Comparison of ENCODE assay signal across 16 cellular contexts in the genomic region with DNA sequence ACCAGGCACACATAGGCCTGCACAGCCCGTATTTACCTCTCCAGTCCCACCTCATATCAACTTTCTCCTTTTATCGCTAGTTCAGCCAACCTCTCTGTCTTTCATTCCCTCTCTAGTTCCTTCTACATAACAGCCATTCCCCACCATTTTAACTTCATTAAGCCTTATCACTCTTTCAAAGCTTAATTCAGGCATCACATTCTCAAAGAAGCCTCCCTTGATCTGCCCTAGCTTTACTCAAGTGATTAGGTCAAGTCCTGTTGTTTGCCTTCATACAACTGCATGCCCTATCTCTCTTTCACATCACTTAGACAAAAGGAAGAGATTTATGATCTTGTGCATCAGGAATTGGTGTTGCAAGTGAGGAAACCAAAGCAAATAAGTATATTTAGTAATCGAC.
DNase-seq lines count a peak whose midpoint lies in the region; ATAC-seq, FAIRE-seq and TF ChIP-seq lines count a peak whose summit lies in the region.
"Had no signal": no experiment of that assay in that cellular context is flagged by ENCODE, and none has a peak within 500 bp of the region (broad histone marks: within the 10 kb centered on the region; RNA-seq: fewer than 3 reads in every experiment).

No MANE protein-coding gene starts in this region.

- no peaks in the 10 kb centered on the region for H4K20me1 ChIP-seq in H1 (replicated peaks in 1 of 2; ENCODE audit: control insufficient read depth in 1 of 2, insufficient read depth in 2 of 2, low read length in 2 of 2)
- H4K20me1 ChIP-seq: BLaER1 had no signal

- peak overlapping the region in 2 of 3 experiments; percentile 26 to 30 for H3K27ac Mint-ChIP-seq in nephron
- H3K27ac Mint-ChIP-seq: CD4-positive, alpha-beta memory T cell had no signal

- H3K14ac ChIP-seq in H1 (ENCODE audit: insufficient read length) = no peak overlapping the region

- H3K79me1 ChIP-seq in H1 (ENCODE audit: low read depth, low read length) = no peaks in the 10 kb centered on the region

- H3K4me1 Mint-ChIP-seq in nephron = peaks cover 11% of the 10 kb centered on the region
- H3K4me1 Mint-ChIP-seq: CD14-positive monocyte; CD4-positive, alpha-beta memory T cell had no signal

- H3K27me3 Mint-ChIP-seq in nephron (ENCODE audit: low read depth) = no peaks in the 10 kb centered on the region
- H3K27me3 Mint-ChIP-seq: CD4-positive, alpha-beta memory T cell had no signal

- H2BK5ac ChIP-seq in H1 (ENCODE audit: low read depth, low read length) = no peak overlapping the region

- no peaks in the 10 kb centered on the region for H3K23me2 ChIP-seq in H1 (ENCODE audit: low read depth, low read length)

- no peak overlapping the region for H4K5ac ChIP-seq in H1 (ENCODE audit: insufficient read length, low read depth, low read length)

- no peaks in the 10 kb centered on the region for H3K27me3 ChIP-seq in H1 (replicated peaks in 1 of 4; ENCODE audit: control insufficient read depth in 3 of 4, extremely low read depth in 1 of 4, insufficient read depth in 3 of 4, low read length in 3 of 4)
- no peaks in the 10 kb centered on the region for H3K27me3 ChIP-seq in upper lobe of right lung
- H3K27me3 ChIP-seq: BLaER1 had no signal

- no peak overlapping the region for H3K4ac ChIP-seq in H1 (replicated peaks; ENCODE audit: insufficient read length, low read depth, low read length)

- TF ChIP-seq RAD21 in H1 (IDR thresholded peaks at IDR 0.05 in 1 of 2, conservative IDR thresholded peaks at IDR 0.05 in 1 of 2; ENCODE audit: low read depth in 2 of 2, low read length in 2 of 2) = no peak

- H3K56ac ChIP-seq in H1 (replicated peaks; ENCODE audit: insufficient read length, low read depth, low read length) = no peak overlapping the region

- H3K4me1 ChIP-seq in H1 (replicated peaks in 1 of 4; ENCODE audit: control insufficient read depth in 3 of 4, insufficient read depth in 4 of 4, low read length in 3 of 4) (no peaks in the 10 kb centered on the region), upper lobe of right lung (no peaks in the 10 kb centered on the region)

- H3K4me2 ChIP-seq in H1 (ENCODE audit: insufficient read depth in 1 of 2, low read depth in 2 of 2, low read length in 2 of 2) = no peak overlapping the region
- H3K4me2 ChIP-seq: BLaER1 had no signal

- no peak overlapping the region for H2BK12ac ChIP-seq in H1 (ENCODE audit: low read depth, low read length)

- no peak overlapping the region for H3K4me3 Mint-ChIP-seq in nephron
- H3K4me3 Mint-ChIP-seq: CD14-positive monocyte; CD4-positive, alpha-beta memory T cell had no signal

- H3K4me3 ChIP-seq in H1 (ENCODE audit: extremely low read depth in 1 of 4, insufficient read depth in 2 of 4, low read depth in 3 of 4, low read length in 4 of 4) = no peak overlapping the region
- no peak overlapping the region for H3K4me3 ChIP-seq in upper lobe of right lung
- H3K4me3 ChIP-seq: BLaER1, GM12878, HAP-1 had no signal

- peak overlapping the region; percentile 63; the same call in 1 of the 2 replicates for H2AFZ ChIP-seq in H1 (ENCODE audit: low read length)

- no peaks in the 10 kb centered on the region for H3K79me2 ChIP-seq in H1 (ENCODE audit: control insufficient read depth in 1 of 2, insufficient read depth in 2 of 2, low read length in 2 of 2)

- POLR2A ChIA-PET in H1 (lab: Charles Lee; ENCODE audit: partially characterized antibody) = interaction anchor here (3.0 kb wide), 1 partner anchor 10 kb away, joined by 11 read pairs; no protein-coding TSS in a partner anchor

- peaks cover 25% of the 10 kb centered on the region for H3K9me3 Mint-ChIP-seq in nephron

- 89% methylated on average over 3 of the region's 3 CpGs; no CpG with 5 or more reads in 1 of the 2 experiments for WGBS in H1 (ENCODE audit: extremely low coverage in 1 of 2, insufficient coverage in 1 of 2, insufficient read length in 1 of 2, insufficient replicate concordance in 2 of 2, low coverage in 1 of 2, low lambda C conversion rate in 2 of 2, missing lambda C conversion rate in 1 of 2), 2 experiments

- peak; percentile 5 for DNase-seq in NCI-H510A treated with DMSO at 0.1 percent for 48 hours (lab: John Stamatoyannopoulos, UW)
- DNase-seq in NCI-H510A (lab: John Stamatoyannopoulos, UW) = no peak
- DNase-seq in H1 (ENCODE audit: low read depth in 1 of 2, low spot score in 2 of 2) = no peak
- no peak for DNase-seq in upper lobe of right lung
- DNase-seq in DMS79 (lab: John Stamatoyannopoulos, UW) = no peak
- DNase-seq: 8988T; CD4-positive, alpha-beta memory T cell; DND-41; EL had no signal

- intact Hi-C loops in upper lobe of right lung (cut with DNase I) = no loop called here

- no peak overlapping the region for H2AK5ac ChIP-seq in H1 (ENCODE audit: low read depth, low read length)

- H4K8ac ChIP-seq in H1 (ENCODE audit: extremely low read depth, insufficient read depth, low read length) = no peak overlapping the region

- no peak overlapping the region for H2BK120ac ChIP-seq in H1 (replicated peaks; ENCODE audit: low read depth, low read length)

- H4K91ac ChIP-seq in H1 (replicated peaks; ENCODE audit: insufficient read length, low read length) = no peak overlapping the region

- no peak overlapping the region for H2BK20ac ChIP-seq in H1 (ENCODE audit: low read length)

- no peak for ATAC-seq in upper lobe of right lung
- no peak for ATAC-seq in HG03139 (IDR thresholded peaks at IDR 0.05; ENCODE audit: unreplicated experiment)
- ATAC-seq: GM12878 had no signal

- no peaks in the 10 kb centered on the region; a peak in 1 of 4 replicates for H3K9me3 ChIP-seq in H1 (ENCODE audit: insufficient read depth in 2 of 2, low read depth in 1 of 2, low read length in 1 of 2)
- H3K9me3 ChIP-seq in upper lobe of right lung = no peaks in the 10 kb centered on the region
- H3K9me3 ChIP-seq: HAP-1 had no signal

- H3K23ac ChIP-seq in H1 (ENCODE audit: insufficient read length) = no peak overlapping the region

- no peak overlapping the region for H3K18ac ChIP-seq in H1 (ENCODE audit: extremely low read depth, low read length)

- no peak overlapping the region for H3K9ac ChIP-seq in H1 (replicated peaks in 1 of 4; ENCODE audit: extremely low read depth in 1 of 4, low read depth in 3 of 4, low read length in 3 of 4)
- H3K9ac ChIP-seq: BLaER1 had no signal

- TF ChIP-seq CTCF in H1 (IDR thresholded peaks at IDR 0.05; ENCODE audit: control extremely low read depth in 1 of 3, insufficient read depth in 1 of 3, low read depth in 1 of 3, low read length in 3 of 3) = no peak
- no peak for TF ChIP-seq CTCF in nephron (IDR thresholded peaks at IDR 0.05; ENCODE audit: unreplicated experiment in 3 of 3)
- TF ChIP-seq CTCF in upper lobe of right lung (IDR thresholded peaks at IDR 0.05) = no peak

- H3K36me3 ChIP-seq in H1 (ENCODE audit: control insufficient read depth in 2 of 4, insufficient read depth in 4 of 4, low read length in 3 of 4) = no peaks in the 10 kb centered on the region
- H3K36me3 ChIP-seq in upper lobe of right lung = no peaks in the 10 kb centered on the region
- H3K36me3 ChIP-seq: BLaER1, HAP-1 had no signal

- TF ChIP-seq POLR2A in H1 (IDR thresholded peaks at IDR 0.05; ENCODE audit: control extremely low read depth in 1 of 2, low read depth in 2 of 2, low read length in 2 of 2) = no peak

- CTCF ChIA-PET in H1 (lab: Charles Lee; ENCODE audit: partially characterized antibody) = interaction anchor here (1.1 to 1.4 kb wide), 4 partner anchors 21 to 150 kb away, joined by 3 read pairs; no protein-coding TSS in a partner anchor

- FAIRE-seq in H1 (lab: Jason Lieb, UNC) = peak; percentile 32

- no peak overlapping the region for H2BK15ac ChIP-seq in H1 (ENCODE audit: low read length)

- peaks cover 5% of the 10 kb centered on the region for H3K36me3 Mint-ChIP-seq in nephron (ENCODE audit: low read depth)

- no peak for TF ChIP-seq EP300 in H1 (IDR thresholded peaks at IDR 0.05; ENCODE audit: borderline replicate concordance in 1 of 2, low read depth in 2 of 2, low read length in 2 of 2)

- H3K27ac ChIP-seq in H1 (ENCODE audit: low read depth, low read length) = no peak overlapping the region
- no peak overlapping the region for H3K27ac ChIP-seq in upper lobe of right lung
- H3K27ac ChIP-seq: BLaER1, HL-60 had no signal

TF ChIP-seq in H1, 55 proteins besides CTCF, POLR2A, EP300 and RAD21:
- TF ChIP-seq GABPA (IDR thresholded peaks at IDR 0.05; ENCODE audit: borderline replicate concordance, insufficient read depth, low read length) = no peak
- no peak for TF ChIP-seq YY1 (IDR thresholded peaks at IDR 0.05; ENCODE audit: low read depth, low read length)
- no peak for TF ChIP-seq SUZ12 (IDR thresholded peaks at IDR 0.05; ENCODE audit: low read length)
- TF ChIP-seq EGR1 (IDR thresholded peaks at IDR 0.05; ENCODE audit: borderline replicate concordance, low read depth, low read length) = no peak
- no peak for TF ChIP-seq ATF3 (IDR thresholded peaks at IDR 0.05; ENCODE audit: insufficient read depth, low read depth, low read length)
- no peak for TF ChIP-seq JUN (IDR thresholded peaks at IDR 0.05; ENCODE audit: low read depth, low read length)
- no peak for TF ChIP-seq CREB1 (IDR thresholded peaks at IDR 0.05)
- TF ChIP-seq SP2 (IDR thresholded peaks at IDR 0.05; ENCODE audit: low read length) = no peak
- no peak for TF ChIP-seq CBX5 (IDR thresholded peaks at IDR 0.05; ENCODE audit: low read depth, low read length)
- TF ChIP-seq SP1 (IDR thresholded peaks at IDR 0.05; ENCODE audit: low read depth, low read length) = no peak
- no peak for TF ChIP-seq KDM4A (IDR thresholded peaks at IDR 0.05; ENCODE audit: low read depth, low read length, severe bottlenecking)
- TF ChIP-seq, protein P1, sequence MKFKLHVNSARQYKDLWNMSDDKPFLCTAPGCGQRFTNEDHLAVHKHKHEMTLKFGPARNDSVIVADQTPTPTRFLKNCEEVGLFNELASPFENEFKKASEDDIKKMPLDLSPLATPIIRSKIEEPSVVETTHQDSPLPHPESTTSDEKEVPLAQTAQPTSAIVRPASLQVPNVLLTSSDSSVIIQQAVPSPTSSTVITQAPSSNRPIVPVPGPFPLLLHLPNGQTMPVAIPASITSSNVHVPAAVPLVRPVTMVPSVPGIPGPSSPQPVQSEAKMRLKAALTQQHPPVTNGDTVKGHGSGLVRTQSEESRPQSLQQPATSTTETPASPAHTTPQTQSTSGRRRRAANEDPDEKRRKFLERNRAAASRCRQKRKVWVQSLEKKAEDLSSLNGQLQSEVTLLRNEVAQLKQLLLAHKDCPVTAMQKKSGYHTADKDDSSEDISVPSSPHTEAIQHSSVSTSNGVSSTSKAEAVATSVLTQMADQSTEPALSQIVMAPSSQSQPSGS (IDR thresholded peaks at IDR 0.05; ENCODE audit: low read length) = no peak
TF ChIP-seq in H1: peak in this region for 0.
